ENCODE assay signal across 1 cellular context in the genomic region with DNA sequence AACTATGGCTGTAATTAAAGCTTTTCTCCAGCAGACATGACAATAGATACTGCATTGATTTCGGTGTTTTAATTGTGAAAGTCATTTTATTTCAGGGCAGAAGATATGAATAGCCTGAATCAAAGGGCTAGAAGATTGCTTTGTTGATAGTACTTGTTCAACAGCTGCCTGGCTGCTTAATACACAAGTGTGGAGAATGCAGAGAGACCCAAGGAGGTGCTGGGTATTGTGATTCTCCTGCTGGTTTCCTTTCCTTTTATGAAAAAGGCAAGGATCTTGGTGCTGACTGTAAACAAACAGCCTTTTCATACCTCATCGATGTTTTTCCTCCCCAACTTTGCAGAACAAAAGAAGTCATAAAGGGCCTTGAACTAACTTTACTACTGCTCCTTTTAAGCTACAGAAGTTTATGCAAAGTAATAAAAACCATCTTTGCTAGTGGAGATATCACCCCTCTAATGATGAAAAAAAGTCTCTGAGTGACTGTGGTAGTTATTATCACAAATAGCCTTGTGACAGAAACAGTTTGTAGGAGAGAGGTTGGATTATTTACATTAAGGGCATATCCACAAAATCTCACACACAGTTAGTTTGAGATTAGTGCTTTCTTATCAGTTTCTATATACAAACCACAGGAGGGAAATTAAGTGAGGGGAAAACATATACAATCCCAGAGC.
TF ChIP-seq lines count a peak whose summit lies in the region.

No MANE protein-coding gene starts in this region.

TF ChIP-seq in GM23338, 12 proteins besides CTCF, POLR2A, EP300 and RAD21 (continued from another document):
- TF ChIP-seq, protein P1, sequence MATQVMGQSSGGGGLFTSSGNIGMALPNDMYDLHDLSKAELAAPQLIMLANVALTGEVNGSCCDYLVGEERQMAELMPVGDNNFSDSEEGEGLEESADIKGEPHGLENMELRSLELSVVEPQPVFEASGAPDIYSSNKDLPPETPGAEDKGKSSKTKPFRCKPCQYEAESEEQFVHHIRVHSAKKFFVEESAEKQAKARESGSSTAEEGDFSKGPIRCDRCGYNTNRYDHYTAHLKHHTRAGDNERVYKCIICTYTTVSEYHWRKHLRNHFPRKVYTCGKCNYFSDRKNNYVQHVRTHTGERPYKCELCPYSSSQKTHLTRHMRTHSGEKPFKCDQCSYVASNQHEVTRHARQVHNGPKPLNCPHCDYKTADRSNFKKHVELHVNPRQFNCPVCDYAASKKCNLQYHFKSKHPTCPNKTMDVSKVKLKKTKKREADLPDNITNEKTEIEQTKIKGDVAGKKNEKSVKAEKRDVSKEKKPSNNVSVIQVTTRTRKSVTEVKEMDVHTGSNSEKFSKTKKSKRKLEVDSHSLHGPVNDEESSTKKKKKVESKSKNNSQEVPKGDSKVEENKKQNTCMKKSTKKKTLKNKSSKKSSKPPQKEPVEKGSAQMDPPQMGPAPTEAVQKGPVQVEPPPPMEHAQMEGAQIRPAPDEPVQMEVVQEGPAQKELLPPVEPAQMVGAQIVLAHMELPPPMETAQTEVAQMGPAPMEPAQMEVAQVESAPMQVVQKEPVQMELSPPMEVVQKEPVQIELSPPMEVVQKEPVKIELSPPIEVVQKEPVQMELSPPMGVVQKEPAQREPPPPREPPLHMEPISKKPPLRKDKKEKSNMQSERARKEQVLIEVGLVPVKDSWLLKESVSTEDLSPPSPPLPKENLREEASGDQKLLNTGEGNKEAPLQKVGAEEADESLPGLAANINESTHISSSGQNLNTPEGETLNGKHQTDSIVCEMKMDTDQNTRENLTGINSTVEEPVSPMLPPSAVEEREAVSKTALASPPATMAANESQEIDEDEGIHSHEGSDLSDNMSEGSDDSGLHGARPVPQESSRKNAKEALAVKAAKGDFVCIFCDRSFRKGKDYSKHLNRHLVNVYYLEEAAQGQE (IDR thresholded peaks at IDR 0.05; ENCODE audit: unreplicated experiment) = no peak
- TF ChIP-seq EZH2 (IDR thresholded peaks at IDR 0.05; ENCODE audit: low read depth, unreplicated experiment) (no peak), STAT1 (IDR thresholded peaks at IDR 0.05; ENCODE audit: unreplicated experiment) (no peak), EZH2phosphoT487 (IDR thresholded peaks at IDR 0.05; ENCODE audit: unreplicated experiment) (no peak)
TF ChIP-seq in GM23338: peak in this region for 4.
